ENCODE assay signal across 1 cellular context in the genomic region with DNA sequence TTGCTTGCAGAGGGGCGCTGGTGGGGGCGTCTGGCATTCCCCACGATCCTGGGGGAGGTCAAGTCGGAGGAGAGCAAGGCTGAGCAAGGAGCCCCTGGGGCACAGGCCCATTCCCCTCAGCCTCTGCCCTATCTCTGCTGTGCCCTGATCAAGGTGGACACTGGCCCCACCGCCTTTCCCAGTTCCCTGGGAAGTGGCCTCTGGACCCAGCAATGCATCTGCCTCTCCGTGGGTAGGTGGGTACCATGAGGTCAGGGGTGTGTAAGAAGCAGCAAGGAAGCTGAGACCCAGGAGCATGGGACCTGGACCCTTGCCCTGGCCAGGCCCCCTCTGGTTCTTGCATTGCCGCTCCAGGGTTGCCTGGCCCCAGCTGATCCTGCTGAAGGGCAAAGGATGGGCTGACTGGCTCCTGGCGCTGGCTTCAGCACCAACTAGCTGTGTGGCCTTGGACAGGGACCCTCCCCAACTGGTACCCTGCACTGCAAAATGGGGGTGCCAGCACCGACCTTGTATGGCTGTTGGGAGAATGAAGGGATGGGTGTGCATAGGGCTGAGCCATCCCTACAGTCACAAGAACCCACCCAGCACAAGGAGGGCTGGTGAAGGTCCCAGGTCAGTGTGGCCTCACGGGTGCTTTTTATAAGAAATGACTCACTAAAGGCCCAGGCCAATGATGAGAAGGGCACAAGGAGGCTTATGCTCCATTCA.
TF ChIP-seq lines count a peak whose summit lies in the region.

No MANE protein-coding gene starts in this region.

TF ChIP-seq in WTC11, 78 proteins besides CTCF, POLR2A, EP300 and RAD21 (continued from another document):
- no peak for TF ChIP-seq GRHL2 (CRISPR knock-in tag; IDR thresholded peaks at IDR 0.05; ENCODE audit: insufficient replicate concordance, severe bottlenecking)
